Comparison of ENCODE assay signal across 12 cellular contexts in genomic region chr14:49617846-49618519, GRCh38. TPM values are rescaled to one million over a fixed set of nuclear protein-coding genes. Genes with fewer than 3 reads are reported as not detected.
DNase-seq lines count a peak whose midpoint lies in the region; ATAC-seq and TF ChIP-seq lines count a peak whose summit lies in the region.
"Had no signal": no experiment of that assay in that cellular context is flagged by ENCODE, and none has a peak within 500 bp of the region (broad histone marks: within the 10 kb centered on the region; RNA-seq: fewer than 3 reads in every experiment).

No MANE protein-coding gene starts in this region.

- peaks cover 37% of the 10 kb centered on the region for H3K4me1 Mint-ChIP-seq in activated CD8-positive, alpha-beta memory T cell treated with anti-CD3 and anti-CD28 coated beads, Interleukin-2, amount 10 ng/mL, durations not matched to agents 7 days and 5 days
- H3K4me1 Mint-ChIP-seq in chondrocyte (ENCODE audit: low read depth) = peaks cover 40% of the 10 kb centered on the region

- POLR2A ChIA-PET in PC-9 (lab: Charles Lee; ENCODE audit: unreplicated experiment) = interaction anchor here (0.6 kb wide), 1 partner anchor 150 kb away, joined by 3 read pairs; the partner anchor contains the start of gene KLHDC2

- no peak for DNase-seq in activated CD8-positive, alpha-beta memory T cell treated with anti-CD3 and anti-CD28 coated beads, Interleukin-2, amount 10 ng/mL, durations not matched to agents 7 days and 5 days
- no peak for DNase-seq in activated CD8-positive, alpha-beta memory T cell treated with anti-CD3 and anti-CD28 coated beads for 24 hours
- no peak for DNase-seq in PC-9
- no peak for DNase-seq in chondrocyte (ENCODE audit: low spot score)
- DNase-seq in stimulated activated CD4-positive, alpha-beta T cell treated with anti-CD3 and anti-CD28 coated beads, Interleukin-2, amount 100 ng/mL, for 24 hours = no peak
- DNase-seq: midbrain; NCI-H1092; NK-92 treated with Interleukin-12 subunit alpha and Interleukin-12 subunit beta, amount 100 ng/mL, for 24 hours; right cardiac atrium had no signal

- peaks cover 24% of the 10 kb centered on the region; the same call in 1 of the 2 replicates for H3K36me3 ChIP-seq in PC-9 (ENCODE audit: low read depth)
- peaks cover 18% of the 10 kb centered on the region for H3K36me3 ChIP-seq in skeletal muscle satellite cell (ENCODE audit: insufficient read depth, low read length)

- H3K4me2 ChIP-seq in PC-9 = peak overlapping the region; percentile 98; the same call in 1 of the 2 replicates
- H3K4me2 ChIP-seq in skeletal muscle satellite cell (ENCODE audit: low read length) = peak overlapping the region; percentile 46

- H3K4me3 ChIP-seq in PC-9 (no peak overlapping the region; the same call in 1 of the 2 replicates), skeletal muscle satellite cell (ENCODE audit: low read length) (peak overlapping the region; percentile 27)

- no TSS peak for BruUV-seq in PC-9 (replicated peaks; lab: Mats Ljungman, UMichigan)

- peaks cover 59% of the 10 kb centered on the region for H3K79me2 ChIP-seq in PC-9 (ENCODE audit: low read depth)

- H3K27ac ChIP-seq in PC-9 = peak overlapping the region; percentile 47

- ATAC-seq in activated CD8-positive, alpha-beta memory T cell treated with anti-CD3 and anti-CD28 coated beads, Interleukin-2, amount 10 ng/mL, durations not matched to agents 7 days and 5 days = no peak
- ATAC-seq in GM18907 (IDR thresholded peaks at IDR 0.05; ENCODE audit: unreplicated experiment) (no peak), HG02840 (IDR thresholded peaks at IDR 0.05; ENCODE audit: low FRiP score, unreplicated experiment) (no peak)
- ATAC-seq: right cardiac atrium had no signal

- TF ChIP-seq CTCF in PC-9 (conservative IDR thresholded peaks at IDR 0.05) = no peak
- TF ChIP-seq CTCF in chondrocyte (IDR thresholded peaks at IDR 0.05) = no peak

- no peak overlapping the region for H3K9ac ChIP-seq in skeletal muscle satellite cell (ENCODE audit: low read depth, low read length)

- H3K9me3 ChIP-seq in PC-9 (ENCODE audit: insufficient read depth, low read depth) (no peaks in the 10 kb centered on the region), skeletal muscle satellite cell (replicated peaks; ENCODE audit: low read length) (no peaks in the 10 kb centered on the region)

- CTCF ChIA-PET in activated CD8-positive, alpha-beta memory T cell treated with anti-CD3 and anti-CD28 coated beads, Interleukin-2, amount 10 ng/mL, durations not matched to agents 7 days and 5 days (lab: Charles Lee) = interaction anchor here (1.2 kb wide), 1 partner anchor 16 kb away, joined by 4 read pairs; no protein-coding TSS in a partner anchor
- CTCF ChIA-PET in PC-9 (lab: Charles Lee) = no interaction called here

- peaks cover 63% of the 10 kb centered on the region for H3K36me3 Mint-ChIP-seq in activated CD8-positive, alpha-beta memory T cell treated with anti-CD3 and anti-CD28 coated beads, Interleukin-2, amount 10 ng/mL, durations not matched to agents 7 days and 5 days
- H3K36me3 Mint-ChIP-seq in chondrocyte (ENCODE audit: low read depth) = peaks cover 14% of the 10 kb centered on the region

- no peaks in the 10 kb centered on the region for H3K9me2 ChIP-seq in PC-9 (ENCODE audit: insufficient read depth)

- H2AFZ ChIP-seq in PC-9 = no peak overlapping the region

- H3K4me1 ChIP-seq in PC-9 (replicated peaks; ENCODE audit: insufficient read depth) = peaks cover 36% of the 10 kb centered on the region
- H3K4me1 ChIP-seq in skeletal muscle satellite cell (ENCODE audit: control insufficient read depth, insufficient read depth, low read length) = peaks cover 39% of the 10 kb centered on the region

- H3K27me3 ChIP-seq in PC-9 (ENCODE audit: insufficient read depth, low read depth) = no peaks in the 10 kb centered on the region
- no peaks in the 10 kb centered on the region for H3K27me3 ChIP-seq in skeletal muscle satellite cell (ENCODE audit: control insufficient read depth, insufficient read depth, low read length)

- intact Hi-C loops in PC-9 (cut with micrococcal nuclease; ENCODE audit: unreplicated experiment) = no loop called here

- H3K9me3 Mint-ChIP-seq in activated CD8-positive, alpha-beta memory T cell treated with anti-CD3 and anti-CD28 coated beads, Interleukin-2, amount 10 ng/mL, durations not matched to agents 7 days and 5 days (ENCODE audit: low read depth) = no peaks in the 10 kb centered on the region
- no peaks in the 10 kb centered on the region for H3K9me3 Mint-ChIP-seq in chondrocyte (ENCODE audit: low read depth)

- H3K27ac Mint-ChIP-seq in activated CD8-positive, alpha-beta memory T cell treated with anti-CD3 and anti-CD28 coated beads, Interleukin-2, amount 10 ng/mL, durations not matched to agents 7 days and 5 days = peak overlapping the region; percentile 92
- H3K27ac Mint-ChIP-seq in chondrocyte (ENCODE audit: unreplicated experiment) = peak overlapping the region; percentile 12

- peaks cover 37% of the 10 kb centered on the region for H4K20me1 ChIP-seq in PC-9 (ENCODE audit: insufficient read depth)

- H3K4me3 Mint-ChIP-seq in activated CD8-positive, alpha-beta memory T cell treated with anti-CD3 and anti-CD28 coated beads, Interleukin-2, amount 10 ng/mL, durations not matched to agents 7 days and 5 days = peak overlapping the region; percentile 84
- no peak overlapping the region for H3K4me3 Mint-ChIP-seq in chondrocyte (ENCODE audit: unreplicated experiment)

- peaks cover 39% of the 10 kb centered on the region for H3F3A ChIP-seq in PC-9 (ENCODE audit: insufficient read depth, low read depth)

- H3K27me3 Mint-ChIP-seq in activated CD8-positive, alpha-beta memory T cell treated with anti-CD3 and anti-CD28 coated beads, Interleukin-2, amount 10 ng/mL, durations not matched to agents 7 days and 5 days = no peaks in the 10 kb centered on the region
- no peaks in the 10 kb centered on the region for H3K27me3 Mint-ChIP-seq in chondrocyte (ENCODE audit: low read depth)

RNA-seq across cellular contexts. Expression of gene RPL36AL, which starts 2.4 kb away (rescaled TPM):
- total RNA-seq in activated CD8-positive, alpha-beta memory T cell treated with anti-CD3 and anti-CD28 coated beads, Interleukin-2, amount 10 ng/mL, durations not matched to agents 7 days and 5 days = 100 to 1,000 TPM; 245 to 248 TPM
- total RNA-seq in PC-9 (2021) = 120 and 151 TPM in 2 replicates
- total RNA-seq in chondrocyte = 132 to 146 TPM (median 144 TPM) in 3 replicates
- 169 and 188 TPM in 2 replicates for total RNA-seq in skeletal muscle satellite cell (2012; rRNA removed)

RNA-seq across cellular contexts. Expression of gene MGAT2, which starts 2.6 kb away (rescaled TPM):
- total RNA-seq in activated CD8-positive, alpha-beta memory T cell treated with anti-CD3 and anti-CD28 coated beads, Interleukin-2, amount 10 ng/mL, durations not matched to agents 7 days and 5 days = 10 to 100 TPM; 68.4 to 75.9 TPM
- total RNA-seq in PC-9 (2021) (18.9 and 22.0 TPM in 2 replicates), chondrocyte (51.2 to 58.2 TPM (median 53.5 TPM) in 3 replicates)
- 76.9 and 77.3 TPM in 2 replicates for total RNA-seq in skeletal muscle satellite cell (2012; rRNA removed)

RNA-seq across cellular contexts. Expression of gene DNAAF2, which starts 17.1 kb away (rescaled TPM):
- 10 to 100 TPM in 1 of 2 experiments, 1 to 10 TPM in 1; 8.7 to 11.5 TPM for total RNA-seq in activated CD8-positive, alpha-beta memory T cell treated with anti-CD3 and anti-CD28 coated beads, Interleukin-2, amount 10 ng/mL, durations not matched to agents 7 days and 5 days
- total RNA-seq in PC-9 (2021) (8.2 and 9.5 TPM in 2 replicates), chondrocyte (5.2 to 5.6 TPM (median 5.5 TPM) in 3 replicates)
- total RNA-seq in skeletal muscle satellite cell (2012; rRNA removed) = 12.7 and 13.2 TPM in 2 replicates

RNA-seq across cellular contexts. Expression of gene LRR1, which starts 19.2 kb away (rescaled TPM):
- total RNA-seq in activated CD8-positive, alpha-beta memory T cell treated with anti-CD3 and anti-CD28 coated beads, Interleukin-2, amount 10 ng/mL, durations not matched to agents 7 days and 5 days = 10 to 100 TPM; 64.4 to 71.3 TPM
- 16.1 and 19.0 TPM in 2 replicates for total RNA-seq in PC-9 (2021)
- 8.5 to 13.9 TPM (median 11.6 TPM) in 3 replicates for total RNA-seq in chondrocyte
- total RNA-seq in skeletal muscle satellite cell (2012; rRNA removed) = 23.3 and 28.2 TPM in 2 replicates

RNA-seq across cellular contexts. Expression of gene RPS29, which starts 31.8 kb away (rescaled TPM):
- 1,000 to 10,000 TPM; 1,378 to 1,419 TPM for total RNA-seq in activated CD8-positive, alpha-beta memory T cell treated with anti-CD3 and anti-CD28 coated beads, Interleukin-2, amount 10 ng/mL, durations not matched to agents 7 days and 5 days
- total RNA-seq in PC-9 (2021) (1,018 and 1,294 TPM in 2 replicates), chondrocyte (697 to 843 TPM (median 729 TPM) in 3 replicates)
- 3,192 and 4,996 TPM in 2 replicates for total RNA-seq in skeletal muscle satellite cell (2012; rRNA removed)
